27 cellular contexts compared by ENCODE assay signal in genomic region chr1:164649146-164649545, GRCh38.
DNase-seq lines count a peak whose midpoint lies in the region; TF ChIP-seq lines count a peak whose summit lies in the region.
"Had no signal": no experiment of that assay in that cellular context is flagged by ENCODE, and none has a peak within 500 bp of the region (broad histone marks: within the 10 kb centered on the region; RNA-seq: fewer than 3 reads in every experiment).

No MANE protein-coding gene starts in this region.

- 55 to 56% methylated on average over 4 of the region's 4 CpGs for WGBS in esophagus, 2 donors

- no peak overlapping the region for H2AFZ ChIP-seq in neural progenitor cell (replicated peaks)

- no peak overlapping the region for H3K4me2 ChIP-seq in neural progenitor cell

- TF ChIP-seq POLR2A in breast epithelium (IDR thresholded peaks at IDR 0.05) (no peak), vagina (IDR thresholded peaks at IDR 0.05) (no peak)

- H3K27ac Mint-ChIP-seq in MCF 10A (ENCODE audit: low read depth, unreplicated experiment) (no peak overlapping the region), neural progenitor cell (peak overlapping the region; percentile 57)
- H3K27ac Mint-ChIP-seq: activated B cell treated with CpG ODN at 0.5 μM for 24 hours; CD8-positive, alpha-beta memory T cell; effector memory CD8-positive, alpha-beta T cell; natural killer cell treated with Interleukin-12 subunit alpha and Interleukin-12 subunit beta and Interleukin-15 and Interleukin-18, amount 100 ng/mL, for 72 hours; stimulated activated effector memory CD8-positive, alpha-beta T cell treated with anti-CD3 and anti-CD28 coated beads, Interleukin-12 subunit alpha, Interleukin-12 subunit beta, amount 100 ng/mL, for 72 hours had no signal

- H4K20me1 ChIP-seq in neural progenitor cell (ENCODE audit: low read depth): peaks cover 85% of the 10 kb centered on the region

- H3K36me3 Mint-ChIP-seq in MCF 10A (ENCODE audit: insufficient read depth, unreplicated experiment) (no peaks in the 10 kb centered on the region), neural progenitor cell (peaks cover 10% of the 10 kb centered on the region)
- H3K36me3 Mint-ChIP-seq: CD8-positive, alpha-beta memory T cell; natural killer cell treated with Interleukin-12 subunit alpha and Interleukin-12 subunit beta and Interleukin-15 and Interleukin-18, amount 100 ng/mL, for 72 hours; stimulated activated effector memory CD8-positive, alpha-beta T cell treated with anti-CD3 and anti-CD28 coated beads, Interleukin-12 subunit alpha, Interleukin-12 subunit beta, amount 100 ng/mL, for 72 hours had no signal

- H3K4me3 ChIP-seq in breast epithelium: no peak overlapping the region
- no peak overlapping the region for H3K4me3 ChIP-seq in esophagus (ENCODE audit: low read depth in 1 of 2, low read length in 2 of 2)
- H3K4me3 ChIP-seq in neural progenitor cell: no peak overlapping the region
- H3K4me3 ChIP-seq in vagina: no peak overlapping the region
- H3K4me3 ChIP-seq: colonic mucosa, skin epidermis, suprapubic skin had no signal

- H3K27ac ChIP-seq in breast epithelium (peak overlapping the region; percentile 9 to 65), esophagus (ENCODE audit: low read depth in 2 of 2, low read length in 1 of 2) (peak overlapping the region; percentile 52 to 84), neural progenitor cell (no peak overlapping the region), vagina (peak overlapping the region; percentile 13)
- H3K27ac ChIP-seq: 22Rv1, suprapubic skin had no signal

- H3F3A ChIP-seq in neural progenitor cell (ENCODE audit: low read depth): peaks cover 6% of the 10 kb centered on the region

- CTCF ChIA-PET in MCF 10A (lab: Yijun Ruan, JAX): interaction anchor here (0.9 to 2.1 kb wide), 2 partner anchors 23 to 423 kb away, joined by 4 to 7 read pairs; no protein-coding TSS in a partner anchor

- H3K36me3 ChIP-seq in breast epithelium (no peaks in the 10 kb centered on the region), esophagus (ENCODE audit: control insufficient read depth in 2 of 2, insufficient read depth in 2 of 2, low read length in 1 of 2) (no peaks in the 10 kb centered on the region), neural progenitor cell (no peaks in the 10 kb centered on the region), vagina (no peaks in the 10 kb centered on the region)
- H3K36me3 ChIP-seq: colonic mucosa, suprapubic skin had no signal

- no peak overlapping the region for H3K9ac ChIP-seq in neural progenitor cell

- H3K4me1 Mint-ChIP-seq in MCF 10A (ENCODE audit: insufficient read depth, unreplicated experiment) (peaks cover 30% of the 10 kb centered on the region), neural progenitor cell (peaks cover 77% of the 10 kb centered on the region)

- H3K9me3 ChIP-seq in breast epithelium: no peaks in the 10 kb centered on the region
- H3K9me3 ChIP-seq in esophagus (ENCODE audit: control insufficient read depth in 2 of 2, insufficient read depth in 1 of 2, low read depth in 1 of 2, low read length in 1 of 2): peaks cover 0 to 2% of the 10 kb centered on the region in 2 donors
- no peaks in the 10 kb centered on the region for H3K9me3 ChIP-seq in neural progenitor cell (ENCODE audit: low read depth)
- H3K9me3 ChIP-seq in vagina: no peaks in the 10 kb centered on the region
- H3K9me3 ChIP-seq: colonic mucosa, suprapubic skin had no signal

- peaks cover 0 to 8% of the 10 kb centered on the region in 2 donors for H3K4me1 ChIP-seq in breast epithelium
- H3K4me1 ChIP-seq in esophagus (ENCODE audit: control insufficient read depth in 2 of 2, insufficient read depth in 2 of 2, low read length in 1 of 2): peaks cover 6 to 11% of the 10 kb centered on the region in 2 donors
- H3K4me1 ChIP-seq in neural progenitor cell: peaks cover 43% of the 10 kb centered on the region
- H3K4me1 ChIP-seq in vagina: peaks cover 95% of the 10 kb centered on the region

- H3K4me3 Mint-ChIP-seq in MCF 10A (ENCODE audit: unreplicated experiment): no peak overlapping the region
- no peak overlapping the region for H3K4me3 Mint-ChIP-seq in neural progenitor cell
- H3K4me3 Mint-ChIP-seq: activated B cell treated with CpG ODN at 0.5 μM for 24 hours; CD8-positive, alpha-beta memory T cell; effector memory CD8-positive, alpha-beta T cell; natural killer cell treated with Interleukin-12 subunit alpha and Interleukin-12 subunit beta and Interleukin-15 and Interleukin-18, amount 100 ng/mL, for 72 hours; stimulated activated effector memory CD8-positive, alpha-beta T cell treated with anti-CD3 and anti-CD28 coated beads, Interleukin-12 subunit alpha, Interleukin-12 subunit beta, amount 100 ng/mL, for 72 hours had no signal

- DNase-seq in breast epithelium (ENCODE audit: low spot score in 2 of 2): no peak
- DNase-seq in MCF 10A (ENCODE audit: unreplicated experiment): no peak
- no peak for DNase-seq in neural progenitor cell (ENCODE audit: low spot score)
- DNase-seq in vagina (ENCODE audit: extremely low spot score in 2 of 2): no peak
- DNase-seq in activated gamma-delta T cell treated with Interleukin-2 at 50 U/mL for 16 hours: no peak
- DNase-seq in cardiac septum (ENCODE audit: low spot score): no peak
- no peak for DNase-seq in SIG-M5 (lab: John Stamatoyannopoulos, UW)
- DNase-seq: activated B cell treated with CpG ODN at 0.5 μM for 24 hours; activated CD4-positive, alpha-beta T cell treated with anti-CD3 and anti-CD28 coated beads, Interleukin-2, amount 50 U/mL, for 48 hours; activated CD8-positive, alpha-beta memory T cell treated with anti-CD3 and anti-CD28 coated beads, Interleukin-2, amount 50 U/mL, for 48 hours; AML-193; CD8-positive, alpha-beta memory T cell; colonic mucosa; effector memory CD8-positive, alpha-beta T cell; head of caudate nucleus; KBM-7; left colon; midbrain; NCI-H2171; NCI-H524 treated with DMSO at 0.1 percent for 48 hours; stimulated activated CD4-positive, alpha-beta T cell treated with anti-CD3 and anti-CD28 coated beads, Interleukin-2, amount 100 ng/mL, for 24 hours had no signal

- intact Hi-C loops in breast epithelium (cut with DNase I; ENCODE audit: low total_unique reads): no loop called here
- intact Hi-C loops in MCF 10A (cut with micrococcal nuclease): no loop called here
- intact Hi-C loops in vagina (cut with DNase I): no loop called here
- intact Hi-C loops in cardiac septum (cut with DNase I): loop anchor here (5.0 kb wide), 1 partner anchor 38 kb away; no protein-coding TSS in a partner anchor

- H3K27me3 ChIP-seq in breast epithelium (no peaks in the 10 kb centered on the region), esophagus (ENCODE audit: control insufficient read depth in 1 of 2, insufficient read depth in 2 of 2, low read length in 2 of 2) (no peaks in the 10 kb centered on the region), neural progenitor cell (no peaks in the 10 kb centered on the region), vagina (no peaks in the 10 kb centered on the region)
- H3K27me3 ChIP-seq: colonic mucosa, suprapubic skin had no signal

- POLR2A ChIA-PET in MCF 10A (lab: Yijun Ruan, JAX): interaction anchor here (0.8 kb wide), 2 partner anchors 18 to 58 kb away, joined by 3 to 6 read pairs; no protein-coding TSS in a partner anchor

- TF ChIP-seq CTCF in breast epithelium (IDR thresholded peaks at IDR 0.05) (no peak), MCF 10A (IDR thresholded peaks at IDR 0.05; ENCODE audit: unreplicated experiment) (no peak), neural progenitor cell (IDR thresholded peaks at IDR 0.05) (no peak), vagina (IDR thresholded peaks at IDR 0.05) (no peak)

- peaks cover 97% of the 10 kb centered on the region for H3K79me2 ChIP-seq in neural progenitor cell (ENCODE audit: low read depth)

- H3K27me3 Mint-ChIP-seq in MCF 10A (ENCODE audit: insufficient read depth, unreplicated experiment) (no peaks in the 10 kb centered on the region), neural progenitor cell (ENCODE audit: insufficient read depth, low read depth) (peaks cover 6% of the 10 kb centered on the region)
- H3K27me3 Mint-ChIP-seq: CD8-positive, alpha-beta memory T cell; effector memory CD8-positive, alpha-beta T cell had no signal

- no TSS peak for BruUV-seq in MCF 10A (replicated peaks; lab: Mats Ljungman, UMichigan)

- H3K9me3 Mint-ChIP-seq in MCF 10A (ENCODE audit: unreplicated experiment): no peaks in the 10 kb centered on the region
- peaks cover 3% of the 10 kb centered on the region for H3K9me3 Mint-ChIP-seq in neural progenitor cell
- H3K9me3 Mint-ChIP-seq: activated B cell treated with CpG ODN at 0.5 μM for 24 hours; effector memory CD8-positive, alpha-beta T cell; stimulated activated effector memory CD8-positive, alpha-beta T cell treated with anti-CD3 and anti-CD28 coated beads, Interleukin-12 subunit alpha, Interleukin-12 subunit beta, amount 100 ng/mL, for 72 hours had no signal
